Comparison of ENCODE assay signal across 8 cellular contexts in genomic region chr2:208373460-208374089, GRCh38. TPM values are rescaled to one million over a fixed set of nuclear protein-coding genes. Genes with fewer than 3 reads are reported as not detected.
DNase-seq lines count a peak whose midpoint lies in the region; ATAC-seq and TF ChIP-seq lines count a peak whose summit lies in the region.

No MANE protein-coding gene starts in this region.

- H3F3A ChIP-seq in SU-DHL-6 (ENCODE audit: insufficient read depth) = no peaks in the 10 kb centered on the region

- no peaks in the 10 kb centered on the region for H3K9me2 ChIP-seq in SU-DHL-6 (replicated peaks; ENCODE audit: insufficient read depth, low read length)

- ATAC-seq in GM21619 (IDR thresholded peaks at IDR 0.05; ENCODE audit: unreplicated experiment) (peak; percentile 56), GM18502 (IDR thresholded peaks at IDR 0.05; ENCODE audit: poor library complexity, unreplicated experiment) (no peak)

- H3K9me3 ChIP-seq in SU-DHL-6 (ENCODE audit: insufficient read depth, low read length) = no peaks in the 10 kb centered on the region

- DNase-seq in SIG-M5 treated with dmso at 0.1 percent for 504 hours (lab: John Stamatoyannopoulos, UW; ENCODE audit: unreplicated experiment) (peak; percentile 67), SIG-M5 (lab: John Stamatoyannopoulos, UW) (no peak), NAMALWA (ENCODE audit: low spot score) (peak; percentile 55), fibroblast of gingiva (ENCODE audit: low read depth) (peak; percentile 41), occipital lobe (lab: John Stamatoyannopoulos, UW) (peak; percentile 3)

- no peaks in the 10 kb centered on the region for H3K36me3 ChIP-seq in SU-DHL-6 (ENCODE audit: low read length)

- H3K27me3 ChIP-seq in SU-DHL-6 (ENCODE audit: low read length) = no peaks in the 10 kb centered on the region

- H3K79me2 ChIP-seq in SU-DHL-6 (ENCODE audit: insufficient read depth, low read length) = no peaks in the 10 kb centered on the region

- no peak overlapping the region for H3K9ac ChIP-seq in SU-DHL-6 (ENCODE audit: low read length)

- H4K20me1 ChIP-seq in SU-DHL-6 (ENCODE audit: low read depth, low read length) = no peaks in the 10 kb centered on the region

- no peak overlapping the region for H3K4me3 ChIP-seq in SU-DHL-6 (ENCODE audit: insufficient read depth, low read length, poor library complexity, severe bottlenecking)

- H3K27ac ChIP-seq in SU-DHL-6 (ENCODE audit: low read depth, low read length) = no peak overlapping the region

- no peak overlapping the region for H2AFZ ChIP-seq in SU-DHL-6 (ENCODE audit: low read depth, low read length, severe bottlenecking)

- H3K4me2 ChIP-seq in SU-DHL-6 (ENCODE audit: low read depth, low read length, poor library complexity, severe bottlenecking) = no peak overlapping the region

- TF ChIP-seq CTCF in SU-DHL-6 (IDR thresholded peaks at IDR 0.05; ENCODE audit: insufficient read depth, low read length, poor library complexity, severe bottlenecking) = peak; percentile 91

RNA-seq across cellular contexts. Expression of gene PTH2R, which starts 33.0 kb away (rescaled TPM):
- total RNA-seq in occipital lobe = 1.4 TPM
